8 cellular contexts compared by ENCODE assay signal in the genomic region with DNA sequence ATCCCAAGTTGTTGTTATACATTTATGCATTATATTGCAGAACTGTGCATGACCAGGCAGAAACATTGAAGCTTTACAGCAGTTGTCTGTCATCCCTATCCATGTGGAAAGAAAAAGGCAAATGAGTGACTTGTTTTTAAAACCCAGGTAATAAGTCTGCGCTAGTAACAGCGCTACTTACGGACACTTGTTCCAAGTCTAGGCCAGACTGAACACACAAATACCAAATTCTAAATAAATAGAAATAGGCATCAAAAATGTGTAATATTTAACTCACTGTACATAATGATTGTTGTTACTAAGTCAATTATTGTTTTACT. TPM values are rescaled to one million over a fixed set of nuclear protein-coding genes. Genes with fewer than 3 reads are reported as not detected.
DNase-seq lines count a peak whose midpoint lies in the region; ATAC-seq and TF ChIP-seq lines count a peak whose summit lies in the region.

No MANE protein-coding gene starts in this region.

- TF ChIP-seq RAD21 in HCT116 (IDR thresholded peaks at IDR 0.05; ENCODE audit: low read depth), result no peak

- peak overlapping the region; percentile 70 to 80 for H3K4me3 ChIP-seq in HCT116 (replicated peaks in 1 of 2; ENCODE audit: low read depth in 1 of 2, low read length in 2 of 2)
- H3K4me3 ChIP-seq in breast epithelium, result peak overlapping the region; percentile 68 to 79 (median 72)
- peak overlapping the region; percentile 67 for H3K4me3 ChIP-seq in mucosa of descending colon

- H3K27ac ChIP-seq in 22Rv1 (peak overlapping the region; percentile 100), HCT116 (ENCODE audit: low read depth, low read length) (no peak overlapping the region), breast epithelium (peak overlapping the region; percentile 96 to 98)

- H3K4me1 ChIP-seq in HCT116 (ENCODE audit: control insufficient read depth in 1 of 2, insufficient read depth in 2 of 2, low read length in 2 of 2) (peaks cover 3 to 28% of the 10 kb centered on the region in 2 experiments), breast epithelium (peaks cover under 1 to 4% of the 10 kb centered on the region in 2 donors), mucosa of descending colon (ENCODE audit: low read depth) (peaks cover 14% of the 10 kb centered on the region)

- peak; percentile 12 for TF ChIP-seq CTCF in 22Rv1 (IDR thresholded peaks at IDR 0.05)
- no peak for TF ChIP-seq CTCF in HCT116 (IDR thresholded peaks at IDR 0.05 in 2 of 3, conservative IDR thresholded peaks at IDR 0.05 in 1 of 3; ENCODE audit: borderline replicate concordance in 1 of 3, insufficient read depth in 1 of 3, low read depth in 2 of 3, low read length in 2 of 3)
- no peak for TF ChIP-seq CTCF in breast epithelium (IDR thresholded peaks at IDR 0.05)
- no peak for TF ChIP-seq CTCF in mucosa of descending colon (IDR thresholded peaks at IDR 0.05)

- no peak for DNase-seq in HCT116 (ENCODE audit: low read depth, low spot score)
- DNase-seq in breast epithelium (ENCODE audit: low spot score in 2 of 2), result no peak
- DNase-seq in mucosa of descending colon, result no peak
- DNase-seq in SKM-1 treated with dmso at 0.1 percent for 144 hours (lab: John Stamatoyannopoulos, UW; ENCODE audit: unreplicated experiment), result no peak
- DNase-seq in SW480 (ENCODE audit: low spot score), result no peak

- H4K20me1 ChIP-seq in HCT116 (ENCODE audit: insufficient read depth), result no peaks in the 10 kb centered on the region

- no peaks in the 10 kb centered on the region for H3K27me3 ChIP-seq in HCT116 (ENCODE audit: insufficient read depth, low read length)
- H3K27me3 ChIP-seq in breast epithelium, result no peaks in the 10 kb centered on the region

- no peaks in the 10 kb centered on the region; the same call in 1 of the 2 replicates for H3K9me2 ChIP-seq in HCT116 (ENCODE audit: insufficient read depth)

- no peaks in the 10 kb centered on the region for H3K79me2 ChIP-seq in HCT116 (ENCODE audit: insufficient read depth, low read length)

- H3K9ac ChIP-seq in HCT116 (ENCODE audit: low read length), result peak overlapping the region; percentile 69

- no peaks in the 10 kb centered on the region for H3K9me3 ChIP-seq in HCT116 (ENCODE audit: control insufficient read depth in 1 of 2, insufficient read depth in 1 of 2, low read depth in 1 of 2, low read length in 2 of 2)
- no peaks in the 10 kb centered on the region for H3K9me3 ChIP-seq in breast epithelium
- no peaks in the 10 kb centered on the region for H3K9me3 ChIP-seq in mucosa of descending colon

- no peaks in the 10 kb centered on the region for H3K36me3 ChIP-seq in HCT116 (ENCODE audit: control insufficient read depth in 1 of 2, insufficient read depth in 2 of 2, low read length in 2 of 2)
- H3K36me3 ChIP-seq in breast epithelium, result no peaks in the 10 kb centered on the region
- no peaks in the 10 kb centered on the region for H3K36me3 ChIP-seq in mucosa of descending colon (ENCODE audit: low read depth)

- no peak for ATAC-seq in HCT116
- ATAC-seq in mucosa of descending colon, result no peak
- no peak for ATAC-seq in HG02759 (IDR thresholded peaks at IDR 0.05; ENCODE audit: unreplicated experiment)
- ATAC-seq in HG03280 (IDR thresholded peaks at IDR 0.05; ENCODE audit: unreplicated experiment), result no peak

- H2AFZ ChIP-seq in HCT116 (ENCODE audit: low read depth, low read length, poor library complexity, severe bottlenecking), result peak overlapping the region; percentile 71

- RAD21 ChIA-PET in HCT116 (lab: Charles Lee; ENCODE audit: low non-redundant PET in 1 of 2, low total read pairs in 2 of 2, uncharacterized antibody in 2 of 2, unreplicated experiment in 2 of 2), result interaction anchor here in 1 of 2 experiments (0.6 kb wide), 1 partner anchor 102 kb away, joined by 3 read pairs; no protein-coding TSS in a partner anchor

- TF ChIP-seq POLR2A in HCT116 (IDR thresholded peaks at IDR 0.05; ENCODE audit: borderline replicate concordance, extremely low read depth, insufficient read depth, insufficient read length) (no peak), breast epithelium (IDR thresholded peaks at IDR 0.05) (no peak)

- CTCF ChIA-PET in HCT116 (lab: Charles Lee), result interaction anchor here (1.4 to 2.0 kb wide), 2 partner anchors 95 to 98 kb away, joined by 5 read pairs; no protein-coding TSS in a partner anchor

- BruUV-seq in HCT116 (replicated peaks; lab: Mats Ljungman, UMichigan), result no TSS peak

- POLR2A ChIA-PET in HCT116 (lab: Charles Lee), result interaction anchor here (1.4 to 1.7 kb wide), 3 partner anchors 94 to 98 kb away, joined by 4 to 8 read pairs (median 4); no protein-coding TSS in a partner anchor

- intact Hi-C loops in HCT116 (cut with micrococcal nuclease) (loop anchor here (1.0 to 5.0 kb wide), 5 partner anchors 57 to 497 kb away; no protein-coding TSS in a partner anchor), breast epithelium (cut with DNase I; ENCODE audit: low total_unique reads) (loop anchor here (5.0 kb wide), 2 partner anchors 107 to 417 kb away; no protein-coding TSS in a partner anchor), mucosa of descending colon (cut with DNase I, micrococcal nuclease) (loop anchor here (5.0 to 10.0 kb wide), 2 partner anchors 98 to 140 kb away; no protein-coding TSS in a partner anchor)

- peak overlapping the region; percentile 97 for H3K4me2 ChIP-seq in HCT116 (ENCODE audit: low read length)

TF ChIP-seq in HCT116, 20 proteins besides CTCF, POLR2A, EP300 and RAD21:
- TF ChIP-seq ZFX (IDR thresholded peaks at IDR 0.05), result no peak
- TF ChIP-seq, protein P1, sequence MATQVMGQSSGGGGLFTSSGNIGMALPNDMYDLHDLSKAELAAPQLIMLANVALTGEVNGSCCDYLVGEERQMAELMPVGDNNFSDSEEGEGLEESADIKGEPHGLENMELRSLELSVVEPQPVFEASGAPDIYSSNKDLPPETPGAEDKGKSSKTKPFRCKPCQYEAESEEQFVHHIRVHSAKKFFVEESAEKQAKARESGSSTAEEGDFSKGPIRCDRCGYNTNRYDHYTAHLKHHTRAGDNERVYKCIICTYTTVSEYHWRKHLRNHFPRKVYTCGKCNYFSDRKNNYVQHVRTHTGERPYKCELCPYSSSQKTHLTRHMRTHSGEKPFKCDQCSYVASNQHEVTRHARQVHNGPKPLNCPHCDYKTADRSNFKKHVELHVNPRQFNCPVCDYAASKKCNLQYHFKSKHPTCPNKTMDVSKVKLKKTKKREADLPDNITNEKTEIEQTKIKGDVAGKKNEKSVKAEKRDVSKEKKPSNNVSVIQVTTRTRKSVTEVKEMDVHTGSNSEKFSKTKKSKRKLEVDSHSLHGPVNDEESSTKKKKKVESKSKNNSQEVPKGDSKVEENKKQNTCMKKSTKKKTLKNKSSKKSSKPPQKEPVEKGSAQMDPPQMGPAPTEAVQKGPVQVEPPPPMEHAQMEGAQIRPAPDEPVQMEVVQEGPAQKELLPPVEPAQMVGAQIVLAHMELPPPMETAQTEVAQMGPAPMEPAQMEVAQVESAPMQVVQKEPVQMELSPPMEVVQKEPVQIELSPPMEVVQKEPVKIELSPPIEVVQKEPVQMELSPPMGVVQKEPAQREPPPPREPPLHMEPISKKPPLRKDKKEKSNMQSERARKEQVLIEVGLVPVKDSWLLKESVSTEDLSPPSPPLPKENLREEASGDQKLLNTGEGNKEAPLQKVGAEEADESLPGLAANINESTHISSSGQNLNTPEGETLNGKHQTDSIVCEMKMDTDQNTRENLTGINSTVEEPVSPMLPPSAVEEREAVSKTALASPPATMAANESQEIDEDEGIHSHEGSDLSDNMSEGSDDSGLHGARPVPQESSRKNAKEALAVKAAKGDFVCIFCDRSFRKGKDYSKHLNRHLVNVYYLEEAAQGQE (IDR thresholded peaks at IDR 0.05; ENCODE audit: low read depth), result no peak
- TF ChIP-seq CEBPB (IDR thresholded peaks at IDR 0.05; ENCODE audit: low read depth), result no peak
- TF ChIP-seq SRF (IDR thresholded peaks at IDR 0.05; ENCODE audit: low read depth), result no peak
- TF ChIP-seq ZNF274 (IDR thresholded peaks at IDR 0.05; ENCODE audit: low read depth, low read length), result no peak
- no peak for TF ChIP-seq SIN3A (IDR thresholded peaks at IDR 0.05; ENCODE audit: low read depth)
- TF ChIP-seq POLR2AphosphoS5 (IDR thresholded peaks at IDR 0.05; ENCODE audit: low read depth, low read length), result no peak
- TF ChIP-seq, protein P2, sequence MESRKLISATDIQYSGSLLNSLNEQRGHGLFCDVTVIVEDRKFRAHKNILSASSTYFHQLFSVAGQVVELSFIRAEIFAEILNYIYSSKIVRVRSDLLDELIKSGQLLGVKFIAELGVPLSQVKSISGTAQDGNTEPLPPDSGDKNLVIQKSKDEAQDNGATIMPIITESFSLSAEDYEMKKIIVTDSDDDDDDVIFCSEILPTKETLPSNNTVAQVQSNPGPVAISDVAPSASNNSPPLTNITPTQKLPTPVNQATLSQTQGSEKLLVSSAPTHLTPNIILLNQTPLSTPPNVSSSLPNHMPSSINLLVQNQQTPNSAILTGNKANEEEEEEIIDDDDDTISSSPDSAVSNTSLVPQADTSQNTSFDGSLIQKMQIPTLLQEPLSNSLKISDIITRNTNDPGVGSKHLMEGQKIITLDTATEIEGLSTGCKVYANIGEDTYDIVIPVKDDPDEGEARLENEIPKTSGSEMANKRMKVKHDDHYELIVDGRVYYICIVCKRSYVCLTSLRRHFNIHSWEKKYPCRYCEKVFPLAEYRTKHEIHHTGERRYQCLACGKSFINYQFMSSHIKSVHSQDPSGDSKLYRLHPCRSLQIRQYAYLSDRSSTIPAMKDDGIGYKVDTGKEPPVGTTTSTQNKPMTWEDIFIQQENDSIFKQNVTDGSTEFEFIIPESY (IDR thresholded peaks at IDR 0.05; ENCODE audit: extremely low read depth, insufficient replicate concordance, low read length), result no peak
- no peak for TF ChIP-seq JUND (IDR thresholded peaks at IDR 0.05)
- no peak for TF ChIP-seq CBX3 (IDR thresholded peaks at IDR 0.05; ENCODE audit: low read depth)
- no peak for TF ChIP-seq ELF1 (IDR thresholded peaks at IDR 0.05; ENCODE audit: borderline replicate concordance, low read depth)
- TF ChIP-seq EZH2 (IDR thresholded peaks at IDR 0.05), result no peak

RNA-seq across cellular contexts. Expression of a gene that starts 0.5 kb away (rescaled TPM):
- total RNA-seq in HCT116 (2021; ENCODE audit: unreplicated experiment) (3.1 TPM), breast epithelium (10 to 100 TPM in 2 of 3 donors, 1 to 10 TPM in 1; 5.0 to 16.8 (median 11.1) TPM), mucosa of descending colon (10 to 100 TPM; 10.4 to 23.5 (median 14.8) TPM)
- polyA plus RNA-seq in HCT116 (2012), result 2.6 and 3.1 TPM in 2 replicates
